9 cellular contexts compared by ENCODE assay signal in the genomic region with DNA sequence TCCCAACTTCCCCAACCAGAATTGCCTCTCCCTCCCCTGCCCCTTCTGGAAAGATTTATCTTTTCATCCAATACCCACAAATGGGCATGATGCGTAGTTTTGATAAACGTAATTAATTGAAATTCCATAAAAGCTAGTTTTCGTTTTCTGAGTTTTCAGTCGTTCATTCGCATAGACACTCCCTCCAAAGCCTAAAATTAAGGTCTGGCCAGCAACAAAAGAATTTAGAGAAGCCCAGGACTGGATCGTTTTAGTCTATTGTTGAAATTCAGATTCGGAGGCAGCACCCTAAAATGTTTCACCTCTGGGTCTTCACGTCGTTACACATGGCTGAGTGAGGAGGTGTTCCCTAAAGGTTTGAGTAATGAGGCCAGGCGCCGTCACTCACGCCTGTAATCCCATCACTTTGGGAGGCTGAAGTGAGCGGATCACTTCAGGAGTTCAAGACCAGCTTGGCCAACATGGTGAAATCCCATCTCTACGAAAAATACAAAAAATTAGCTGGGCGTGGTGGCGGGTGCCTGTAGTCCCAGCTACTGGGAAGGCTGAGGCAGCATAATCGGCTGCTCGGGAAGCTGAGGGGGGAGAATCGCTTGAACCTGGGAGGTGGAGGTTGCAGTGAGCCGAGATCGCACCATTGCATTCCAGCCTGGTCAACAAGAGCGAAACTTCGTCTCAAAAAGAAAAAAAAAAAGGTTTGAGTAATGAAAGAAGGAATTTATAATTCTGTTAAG. TPM values are rescaled to one million over a fixed set of nuclear protein-coding genes. Genes with fewer than 3 reads are reported as not detected.
DNase-seq lines count a peak whose midpoint lies in the region; ATAC-seq and TF ChIP-seq lines count a peak whose summit lies in the region.
"Had no signal": no experiment of that assay in that cellular context is flagged by ENCODE, and none has a peak within 500 bp of the region (broad histone marks: within the 10 kb centered on the region; RNA-seq: fewer than 3 reads in every experiment).

No MANE protein-coding gene starts in this region.

- H3K27me3 Mint-ChIP-seq in Calu3 (ENCODE audit: unreplicated experiment) (no peaks in the 10 kb centered on the region), endodermal cell (ENCODE audit: insufficient read depth) (peaks cover 6% of the 10 kb centered on the region), osteocyte (ENCODE audit: unreplicated experiment) (no peaks in the 10 kb centered on the region)

- WGBS in endodermal cell (ENCODE audit: insufficient coverage in 1 of 2, insufficient read length in 1 of 2), 2 experiments = 78% methylated on average over 19 to 23 of the region's 23 CpGs

- H3K27ac ChIP-seq in PC-3 (ENCODE audit: low read length) (no peak overlapping the region), endodermal cell (ENCODE audit: low read depth, low read length) (peak overlapping the region; percentile 74)

- H3K4me1 Mint-ChIP-seq in Calu3 (ENCODE audit: low read depth, unreplicated experiment) (peaks cover 46% of the 10 kb centered on the region), endodermal cell (peaks cover 13% of the 10 kb centered on the region), osteocyte (ENCODE audit: unreplicated experiment) (peaks cover 24% of the 10 kb centered on the region)

- no TSS peak for BruUV-seq in Calu3 (replicated peaks; lab: Mats Ljungman, UMichigan)
- BruUV-seq in PC-3 (replicated peaks; lab: Mats Ljungman, UMichigan) = TSS peak; percentile 100

- CTCF ChIA-PET in Calu3 (lab: Charles Lee) = interaction anchor here (0.6 kb wide), 1 partner anchor 108 kb away, joined by 3 read pairs; the partner anchor contains the start of gene KCTD21
- CTCF ChIA-PET in PC-3 (lab: Charles Lee) = no interaction called here

- peaks cover 29% of the 10 kb centered on the region for H4K20me1 ChIP-seq in PC-3 (ENCODE audit: low read length)

- H3K79me2 ChIP-seq in PC-3 (ENCODE audit: low read length) = peaks cover 44% of the 10 kb centered on the region

- no peaks in the 10 kb centered on the region for H3F3A ChIP-seq in PC-3 (ENCODE audit: low read length, unreplicated experiment)

- TF ChIP-seq CTCF in Calu3 (IDR thresholded peaks at IDR 0.05; ENCODE audit: unreplicated experiment) (no peak), PC-3 (conservative IDR thresholded peaks at IDR 0.05; ENCODE audit: low read depth, low read length) (no peak), endodermal cell (conservative IDR thresholded peaks at IDR 0.05) (no peak), osteocyte (IDR thresholded peaks at IDR 0.05) (no peak)

- H3K4me3 Mint-ChIP-seq in Calu3 (ENCODE audit: low read depth, unreplicated experiment) (no peak overlapping the region), endodermal cell (peak overlapping the region; percentile 89), osteocyte (ENCODE audit: unreplicated experiment) (peak overlapping the region; percentile 90)

- H3K27ac Mint-ChIP-seq in Calu3 (ENCODE audit: unreplicated experiment) = peak overlapping the region; percentile 87
- peak overlapping the region; percentile 92 for H3K27ac Mint-ChIP-seq in endodermal cell
- peak overlapping the region; percentile 98 for H3K27ac Mint-ChIP-seq in osteocyte (ENCODE audit: unreplicated experiment)

- H3K9me3 Mint-ChIP-seq in Calu3 (ENCODE audit: low read depth, unreplicated experiment) = peaks cover 2% of the 10 kb centered on the region
- peaks cover 3% of the 10 kb centered on the region for H3K9me3 Mint-ChIP-seq in endodermal cell
- no peaks in the 10 kb centered on the region for H3K9me3 Mint-ChIP-seq in osteocyte (ENCODE audit: unreplicated experiment)

- H3K4me1 ChIP-seq in PC-3 (ENCODE audit: insufficient read depth, low read length) = peaks cover 29% of the 10 kb centered on the region
- H3K4me1 ChIP-seq in endodermal cell (ENCODE audit: control insufficient read depth, insufficient read depth, low read length) = no peaks in the 10 kb centered on the region

- intact Hi-C loops in Calu3 (cut with micrococcal nuclease; ENCODE audit: unreplicated experiment) (no loop called here), PC-3 (cut with micrococcal nuclease) (no loop called here)

- peak overlapping the region; percentile 93 for H3K9ac ChIP-seq in PC-3 (ENCODE audit: low read length)
- H3K9ac ChIP-seq in endodermal cell (ENCODE audit: extremely low read depth, low read length, poor library complexity, severe bottlenecking) = peak overlapping the region; percentile 81

- no peaks in the 10 kb centered on the region for H3K9me2 ChIP-seq in PC-3 (replicated peaks; ENCODE audit: low read length)

- peak; percentile 8 for ATAC-seq in PC-3
- no peak for ATAC-seq in HG02973 (IDR thresholded peaks at IDR 0.05; ENCODE audit: unreplicated experiment)
- no peak for ATAC-seq in GM21717 (IDR thresholded peaks at IDR 0.05; ENCODE audit: unreplicated experiment)

- 0 out of 2 replicates have a peak, but pooled peaks cover 4% of the 10 kb centered on the region for H3K36me3 ChIP-seq in PC-3 (ENCODE audit: low read depth, low read length)
- H3K36me3 ChIP-seq in endodermal cell (ENCODE audit: control insufficient read depth, insufficient read depth, low read length) = peaks cover 11% of the 10 kb centered on the region

- peak overlapping the region; percentile 96 for H2AFZ ChIP-seq in PC-3 (ENCODE audit: low read length)

- POLR2A ChIA-PET in PC-3 (lab: Charles Lee; ENCODE audit: unreplicated experiment) = interaction anchor here (1.1 kb wide), 1 partner anchor 21 kb away, joined by 5 read pairs; no protein-coding TSS in a partner anchor

- peaks cover 52% of the 10 kb centered on the region for H3K36me3 Mint-ChIP-seq in Calu3 (ENCODE audit: insufficient read depth, unreplicated experiment)
- H3K36me3 Mint-ChIP-seq in endodermal cell (ENCODE audit: low read depth) = peaks cover 9% of the 10 kb centered on the region
- H3K36me3 Mint-ChIP-seq in osteocyte (ENCODE audit: unreplicated experiment) = no peaks in the 10 kb centered on the region

- peak overlapping the region; percentile 93 for H3K4me2 ChIP-seq in PC-3 (ENCODE audit: low read length)

- peak overlapping the region; percentile 86 for H3K4me3 ChIP-seq in PC-3 (ENCODE audit: low read length)
- peak overlapping the region; percentile 97 for H3K4me3 ChIP-seq in endodermal cell (ENCODE audit: low read length)

- H3K9me3 ChIP-seq in PC-3 (ENCODE audit: low read length) (no peaks in the 10 kb centered on the region), endodermal cell (ENCODE audit: control insufficient read depth, low read length) (peaks cover 16% of the 10 kb centered on the region)

- DNase-seq in Calu3 (no peak), PC-3 (no peak), endodermal cell (no peak), osteocyte (ENCODE audit: extremely low spot score, unreplicated experiment) (no peak), NCI-H2171 treated with DMSO at 0.1 percent for 48 hours (lab: John Stamatoyannopoulos, UW) (no peak)
- DNase-seq in activated effector memory CD4-positive, alpha-beta T cell treated with anti-CD3 and anti-CD28 coated beads, Interleukin-2, amount 50 U/mL, for 16 hours = no peak

- H3K27me3 ChIP-seq in PC-3 (ENCODE audit: low read length) (no peaks in the 10 kb centered on the region), endodermal cell (ENCODE audit: control insufficient read depth, insufficient read depth, low read length, poor library complexity, severe bottlenecking) (no peaks in the 10 kb centered on the region)

RNA-seq across cellular contexts. Expression of gene NDUFC2, which starts 0.6 kb away (rescaled TPM):
- 264 and 343 TPM in 2 replicates for total RNA-seq in Calu3 (2022)
- total RNA-seq in PC-3 (2014; rRNA removed) = 304 and 322 TPM in 2 replicates
- total RNA-seq in endodermal cell = 100 to 1,000 TPM; 255 to 275 TPM
- polyA plus RNA-seq in endodermal cell (2013, experiment 1 of 2) = 153 TPM
- polyA plus RNA-seq in endodermal cell (2013, experiment 2 of 2) = 147 TPM
- 182 and 199 TPM in 2 replicates for total RNA-seq in osteocyte

RNA-seq across cellular contexts. Expression of gene THRSP, which starts 16.6 kb away (rescaled TPM):
- total RNA-seq in Calu3 (2022) (not detected in 2 replicates), PC-3 (2014; rRNA removed) (not detected in 2 replicates), endodermal cell (not detected), osteocyte (not detected in 2 replicates)
- polyA plus RNA-seq in endodermal cell (2013, experiment 1 of 2) = not detected
- not detected for polyA plus RNA-seq in endodermal cell (2013, experiment 2 of 2)
- total RNA-seq: esophagus mucosa had no signal

RNA-seq across cellular contexts. Expression of gene KCTD14, which starts 57.2 kb away (rescaled TPM):
- total RNA-seq in Calu3 (2022) (13.2 and 17.6 TPM in 2 replicates), PC-3 (2014; rRNA removed) (1.6 and 3.6 TPM in 2 replicates), endodermal cell (10 to 100 TPM in 1 of 2 donors, 1 to 10 TPM in 1; 8.6 to 12.8 TPM), osteocyte (0.73 and 1.0 TPM in 2 replicates)
- 4.2 TPM for polyA plus RNA-seq in endodermal cell (2013, experiment 1 of 2)
- 2.6 TPM for polyA plus RNA-seq in endodermal cell (2013, experiment 2 of 2)

RNA-seq across cellular contexts. Expression of gene ALG8, which starts 59.2 kb away (rescaled TPM):
- 73.5 and 85.7 TPM in 2 replicates for total RNA-seq in Calu3 (2022)
- total RNA-seq in PC-3 (2014; rRNA removed) = 73.6 and 78.7 TPM in 2 replicates
- total RNA-seq in endodermal cell = 10 to 100 TPM; 72.1 to 81.4 TPM
- polyA plus RNA-seq in endodermal cell (2013, experiment 1 of 2) = 71.0 TPM
- 64.7 TPM for polyA plus RNA-seq in endodermal cell (2013, experiment 2 of 2)
- 35.1 and 41.7 TPM in 2 replicates for total RNA-seq in osteocyte
